12 cellular contexts compared by ENCODE assay signal in genomic region chr5:103444333-103445038, GRCh38.
DNase-seq lines count a peak whose midpoint lies in the region; ATAC-seq, FAIRE-seq and TF ChIP-seq lines count a peak whose summit lies in the region.
"Had no signal": no experiment of that assay in that cellular context is flagged by ENCODE, and none has a peak within 500 bp of the region (broad histone marks: within the 10 kb centered on the region; RNA-seq: fewer than 3 reads in every experiment).

No MANE protein-coding gene starts in this region.

- no TSS peak for BruUV-seq in Calu3 (replicated peaks; lab: Mats Ljungman, UMichigan)

- no peaks in the 10 kb centered on the region for H3K9me3 ChIP-seq in endocrine pancreas (ENCODE audit: control insufficient read depth, low read length)

- TF ChIP-seq CTCF in Calu3 (IDR thresholded peaks at IDR 0.05; ENCODE audit: unreplicated experiment): no peak

- CTCF ChIA-PET in Calu3 (lab: Charles Lee): no interaction called here

- no peaks in the 10 kb centered on the region for H3K36me3 ChIP-seq in endocrine pancreas (ENCODE audit: control insufficient read depth, insufficient read depth, low read length)
- H3K36me3 ChIP-seq: BLaER1 treated with 17β-estradiol and CSF1 and Interleukin-3, amounts not matched to agents 10 nM and 100 nM had no signal

- no peaks in the 10 kb centered on the region for H3K9me3 Mint-ChIP-seq in Calu3 (ENCODE audit: low read depth, unreplicated experiment)

- H3K27me3 ChIP-seq in endocrine pancreas (ENCODE audit: control insufficient read depth, insufficient read depth, low read length): no peaks in the 10 kb centered on the region
- H3K27me3 ChIP-seq: BLaER1 treated with 17β-estradiol and CSF1 and Interleukin-3, amounts not matched to agents 10 nM and 100 nM had no signal

- H3K4me3 Mint-ChIP-seq in Calu3 (ENCODE audit: low read depth, unreplicated experiment): peak overlapping the region; percentile 42
- H3K4me3 Mint-ChIP-seq: activated T-helper 1 cell treated with anti-CD3 and anti-CD28 coated beads, Interleukin-12 subunit alpha, Interleukin-12 subunit beta, Interleukin-2, Interleukin-4 antibody, amounts not matched to agents 30 ng/mL and 10 ng/mL and 1 ng/mL, durations not matched to agents 14 hours and 24 hours and 36 hours; endodermal cell had no signal

- peak; percentile 76 for FAIRE-seq in HTR-8/SVneo (lab: Jason Lieb, UNC)

- no peaks in the 10 kb centered on the region for H3K27me3 Mint-ChIP-seq in Calu3 (ENCODE audit: unreplicated experiment)

- DNase-seq in Calu3: no peak
- DNase-seq in HTR-8/SVneo (ENCODE audit: insufficient read length, low spot score): peak; percentile 19
- no peak for DNase-seq in 8988T
- DNase-seq in NCI-H1694 treated with DMSO at 0.1 percent for 48 hours (lab: John Stamatoyannopoulos, UW): no peak
- no peak for DNase-seq in activated T-cell treated with anti-CD3 and anti-CD28 coated beads, Interleukin-2, amount 50 U/mL, for 48 hours
- no peak for DNase-seq in nucleus accumbens (lab: John Stamatoyannopoulos, UW)
- DNase-seq: endodermal cell, NCI-H1092 had no signal

- no peak overlapping the region for H3K9ac ChIP-seq in endocrine pancreas (ENCODE audit: control insufficient read depth, insufficient read depth, low read length)
- H3K9ac ChIP-seq: BLaER1 treated with 17β-estradiol and CSF1 and Interleukin-3, amounts not matched to agents 10 nM and 100 nM had no signal

- H3K4me1 ChIP-seq in endocrine pancreas (ENCODE audit: control insufficient read depth, insufficient read depth, low read length): no peaks in the 10 kb centered on the region

- no peaks in the 10 kb centered on the region for H3K36me3 Mint-ChIP-seq in Calu3 (ENCODE audit: insufficient read depth, unreplicated experiment)

- ATAC-seq in GM21390 (IDR thresholded peaks at IDR 0.05; ENCODE audit: unreplicated experiment): peak; percentile 67

- intact Hi-C loops in Calu3 (cut with micrococcal nuclease; ENCODE audit: unreplicated experiment): no loop called here

- peak overlapping the region; percentile 38 for H3K27ac Mint-ChIP-seq in Calu3 (ENCODE audit: unreplicated experiment)
- H3K27ac Mint-ChIP-seq: activated T-helper 1 cell treated with anti-CD3 and anti-CD28 coated beads, Interleukin-12 subunit alpha, Interleukin-12 subunit beta, Interleukin-2, Interleukin-4 antibody, amounts not matched to agents 30 ng/mL and 10 ng/mL and 1 ng/mL, durations not matched to agents 14 hours and 24 hours and 36 hours; endodermal cell had no signal

- peak overlapping the region; percentile 43 for H3K4me3 ChIP-seq in endocrine pancreas (ENCODE audit: control insufficient read depth, insufficient read depth, low read length)
- H3K4me3 ChIP-seq: BLaER1 treated with 17β-estradiol and CSF1 and Interleukin-3, amounts not matched to agents 10 nM and 100 nM had no signal

- peaks cover 8% of the 10 kb centered on the region for H3K4me1 Mint-ChIP-seq in Calu3 (ENCODE audit: low read depth, unreplicated experiment)
